12 cellular contexts compared by ENCODE assay signal in the genomic region with DNA sequence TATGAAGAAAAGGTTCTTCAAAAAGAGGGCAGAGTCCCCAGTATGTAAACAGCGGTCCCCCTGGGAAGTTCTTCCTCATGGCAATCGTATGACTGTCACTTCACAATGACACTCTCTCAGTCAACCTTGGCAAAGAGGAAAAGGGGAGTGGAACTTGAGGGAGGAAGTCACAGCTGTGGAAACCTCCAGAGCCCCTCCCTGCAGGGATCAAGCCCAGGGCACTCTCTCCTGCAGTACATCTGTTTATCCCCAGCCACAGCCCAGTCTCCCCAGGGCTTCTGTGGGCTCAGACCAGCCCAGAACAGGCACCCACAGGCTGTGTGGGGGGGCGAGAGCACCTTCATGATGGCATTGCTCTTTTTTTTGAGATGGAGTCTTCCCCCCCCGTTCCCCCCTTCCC. TPM values are rescaled to one million over a fixed set of nuclear protein-coding genes. Genes with fewer than 3 reads are reported as not detected.
DNase-seq lines count a peak whose midpoint lies in the region; ATAC-seq and TF ChIP-seq lines count a peak whose summit lies in the region.
"Had no signal": no experiment of that assay in that cellular context is flagged by ENCODE, and none has a peak within 500 bp of the region (broad histone marks: within the 10 kb centered on the region; RNA-seq: fewer than 3 reads in every experiment).

No MANE protein-coding gene starts in this region.

- H4K20me1 ChIP-seq in OCI-LY7 (ENCODE audit: insufficient read depth, low read length) = no peaks in the 10 kb centered on the region

- CTCF ChIA-PET in OCI-LY7 (lab: Charles Lee; ENCODE audit: unreplicated experiment) = no interaction called here

- no peaks in the 10 kb centered on the region for H3K9me2 ChIP-seq in OCI-LY7 (ENCODE audit: insufficient read depth, low read length)

- no peak overlapping the region for H3K4me3 ChIP-seq in OCI-LY7 (ENCODE audit: low read depth, low read length, poor library complexity, severe bottlenecking)

- H3K4me1 ChIP-seq in OCI-LY7 (ENCODE audit: insufficient read depth, low read length, poor library complexity, severe bottlenecking) = peaks cover 26% of the 10 kb centered on the region

- DNase-seq in A172 (ENCODE audit: low spot score) (peak; percentile 12), GDM1 (lab: John Stamatoyannopoulos, UW) (peak; percentile 69), OCI-LY7 (ENCODE audit: low spot score) (peak; percentile 13), globus pallidus (ENCODE audit: low spot score) (peak; percentile 3), COLO829 (ENCODE audit: low spot score) (no peak), kidney glomerular epithelial cell (lab: John Stamatoyannopoulos, UW) (no peak)
- DNase-seq: activated naive CD8-positive, alpha-beta T cell treated with anti-CD3 and anti-CD28 coated beads, Interleukin-2, amount 10 ng/mL, durations not matched to agents 7 days and 5 days; Caco-2; hypothalamus; NCI-H1048 had no signal

- intact Hi-C loops in OCI-LY7 (cut with micrococcal nuclease; ENCODE audit: unreplicated experiment) = no loop called here

- POLR2A ChIA-PET in OCI-LY7 (lab: Charles Lee) = no interaction called here

- H3K36me3 ChIP-seq in OCI-LY7 (ENCODE audit: insufficient read depth, low read length) = no peaks in the 10 kb centered on the region

- H3K4me2 ChIP-seq in OCI-LY7 (ENCODE audit: low read length) = peak overlapping the region; percentile 77

- no TSS peak for BruUV-seq in OCI-LY7 (replicated peaks; lab: Mats Ljungman, UMichigan)

- H2AFZ ChIP-seq in OCI-LY7 (ENCODE audit: low read length) = no peak overlapping the region

- H3K9me3 ChIP-seq in OCI-LY7 (ENCODE audit: low read length) = no peaks in the 10 kb centered on the region
- H3K9me3 ChIP-seq: Caco-2 had no signal

- TF ChIP-seq CTCF in OCI-LY7 (conservative IDR thresholded peaks at IDR 0.05; ENCODE audit: low read length) = no peak

- H3K79me2 ChIP-seq in OCI-LY7 (ENCODE audit: insufficient read depth, low read depth, low read length) = no peaks in the 10 kb centered on the region

- H3K27ac ChIP-seq in OCI-LY7 (ENCODE audit: low read depth, low read length, poor library complexity, severe bottlenecking) = no peak overlapping the region

- no peak for ATAC-seq in GM18498 (IDR thresholded peaks at IDR 0.05; ENCODE audit: unreplicated experiment)
- ATAC-seq in HG03159 (IDR thresholded peaks at IDR 0.05; ENCODE audit: unreplicated experiment) = no peak

RNA-seq across cellular contexts. Expression of gene ATP13A2, which starts 2.0 kb away (rescaled TPM):
- 39.9 and 57.7 TPM in 2 replicates for total RNA-seq in A172 (2014; rRNA removed; shearing (Covaris generic))
- total RNA-seq in OCI-LY7 (2014; rRNA removed; shearing (Covaris generic)) = 25.0 and 28.1 TPM in 2 replicates
- total RNA-seq in OCI-LY7 (2022) = 28.8 and 31.4 TPM in 2 replicates

RNA-seq across cellular contexts. Expression of gene MFAP2, which starts 29.3 kb away (rescaled TPM):
- 0.41 TPM in 1 of 2 replicates, not detected in the other for total RNA-seq in A172 (2014; rRNA removed; shearing (Covaris generic))
- total RNA-seq in OCI-LY7 (2014; rRNA removed; shearing (Covaris generic)) = not detected in 2 replicates
- not detected in 2 replicates for total RNA-seq in OCI-LY7 (2022)
- total RNA-seq: activated naive CD8-positive, alpha-beta T cell treated with anti-CD3 and anti-CD28 coated beads, Interleukin-2, amount 10 ng/mL, durations not matched to agents 7 days and 5 days had no signal

RNA-seq across cellular contexts. Expression of gene SDHB, which starts 44.1 kb away (rescaled TPM):
- total RNA-seq in A172 (2014; rRNA removed; shearing (Covaris generic)) = 186 and 241 TPM in 2 replicates
- 103 and 106 TPM in 2 replicates for total RNA-seq in OCI-LY7 (2014; rRNA removed; shearing (Covaris generic))
- 98.4 and 105 TPM in 2 replicates for total RNA-seq in OCI-LY7 (2022)

Comparison
In these comparisons a context has a peak if more than half of its experiments do, and no peak if none do; other contexts are left out.
1. DNase-seq: peak in A172 (single experiment), GDM1 (single experiment), OCI-LY7 (single experiment) and globus pallidus (single experiment); none in COLO829 (single experiment) and kidney glomerular epithelial cell (single experiment).